In the genomic region with DNA sequence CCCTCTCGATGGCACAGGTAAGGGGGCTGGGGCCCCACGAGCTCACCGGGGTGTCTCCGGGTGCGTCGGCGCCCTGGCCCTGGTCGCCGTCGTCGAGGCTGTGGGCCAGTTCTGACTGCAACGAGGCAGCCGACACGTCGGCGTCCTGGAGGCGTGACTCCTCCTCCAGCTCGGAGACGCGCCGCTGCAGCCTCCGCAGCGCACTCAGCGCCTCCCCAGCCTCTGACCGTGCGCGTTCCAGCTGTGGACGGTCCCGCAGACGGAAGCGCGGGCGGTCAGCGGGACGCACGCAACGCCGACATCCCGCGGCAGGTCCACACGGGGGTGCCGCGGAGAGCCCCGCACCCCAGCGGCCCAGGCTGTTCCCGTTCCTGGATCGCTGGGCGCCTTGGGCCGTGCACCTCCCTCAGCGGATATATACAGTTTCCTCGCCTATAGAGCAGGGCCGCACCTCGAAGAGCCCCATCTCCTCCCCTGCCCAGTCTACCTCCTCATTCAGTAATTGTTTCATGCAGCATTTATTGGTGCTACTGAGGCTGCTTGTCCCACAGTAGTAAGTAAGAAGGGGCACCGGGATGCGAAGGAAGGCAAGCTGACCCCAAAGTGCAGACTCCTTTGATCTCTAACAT, we compare ENCODE assay signal across 8 cellular contexts. TPM values are rescaled to one million over a fixed set of nuclear protein-coding genes. Genes with fewer than 3 reads are reported as not detected.
DNase-seq lines count a peak whose midpoint lies in the region; ATAC-seq, FAIRE-seq and TF ChIP-seq lines count a peak whose summit lies in the region.
"Had no signal": no experiment of that assay in that cellular context is flagged by ENCODE, and none has a peak within 500 bp of the region (broad histone marks: within the 10 kb centered on the region; RNA-seq: fewer than 3 reads in every experiment).

No MANE protein-coding gene starts in this region.

- H3K36me3 ChIP-seq in tibial nerve = peaks cover 0 to 22% (median 5%) of the 10 kb centered on the region in 3 donors

- H3K9me3 Mint-ChIP-seq in T-cell = no peaks in the 10 kb centered on the region

- no peak overlapping the region for H3K27ac Mint-ChIP-seq in T-cell

- peaks cover 0 to 37% (median 16%) of the 10 kb centered on the region in 4 donors for H3K4me1 ChIP-seq in tibial nerve

- no peak for DNase-seq in GM12865 (ENCODE audit: low read depth)
- DNase-seq in T-cell = peak in 4 of 34 experiments; percentile 30 to 40 (median 34)
- peak; percentile 38 for DNase-seq in choroid plexus epithelial cell (ENCODE audit: low read depth)
- DNase-seq in skeletal muscle cell (ENCODE audit: low read depth) = no peak
- no peak for DNase-seq in frontal cortex (ENCODE audit: low spot score in 2 of 2)
- DNase-seq in tibial nerve (ENCODE audit: low spot score in 2 of 2) = no peak

- H3K9me3 ChIP-seq in tibial nerve = no peaks in the 10 kb centered on the region

- 7 to 12% methylated on average over 41 to 55 of the region's 55 CpGs for WGBS in tibial nerve, 2 donors

- TF ChIP-seq CTCF in GM12865 (IDR thresholded peaks at IDR 0.05; ENCODE audit: insufficient read depth, low read depth, low read length, missing control alignments) (no peak), choroid plexus epithelial cell (conservative IDR thresholded peaks at IDR 0.05; ENCODE audit: low read depth, low read length) (no peak), tibial nerve (IDR thresholded peaks at IDR 0.05) (no peak)

- ATAC-seq in T-cell (replicated peaks in 1 of 4) = peak; percentile 23 to 51 (median 37)
- no peak for ATAC-seq in HG02623 (IDR thresholded peaks at IDR 0.05; ENCODE audit: unreplicated experiment)

- no peak for TF ChIP-seq EP300 in tibial nerve (IDR thresholded peaks at IDR 0.05)

- H3K36me3 Mint-ChIP-seq in T-cell = peaks cover 9% of the 10 kb centered on the region

- no peak overlapping the region for H3K27ac ChIP-seq in tibial nerve

- H3K27me3 ChIP-seq in tibial nerve = peaks cover 0 to 62% of the 10 kb centered on the region in 2 donors

- TF ChIP-seq POLR2A in tibial nerve (IDR thresholded peaks at IDR 0.05) = no peak

- H3K4me3 Mint-ChIP-seq in T-cell = peak overlapping the region; percentile 44 to 74 (median 62)

- CTCF ChIA-PET in T-cell (lab: Charles Lee) = interaction anchor here in 1 of 2 donors (0.6 to 1.1 kb wide), 2 partner anchors 25 to 26 kb away, joined by 3 to 6 read pairs; no protein-coding TSS in a partner anchor

- peak overlapping the region; percentile 26 for H3K4me3 ChIP-seq in GM12865 (ENCODE audit: low read depth, low read length)
- H3K4me3 ChIP-seq in choroid plexus epithelial cell (ENCODE audit: low read depth, low read length) = peak overlapping the region; percentile 29
- H3K4me3 ChIP-seq in skeletal muscle cell (ENCODE audit: low read depth, low read length) = peak overlapping the region; percentile 30
- no peak overlapping the region for H3K4me3 ChIP-seq in tibial nerve

- POLR2A ChIA-PET in T-cell (lab: Charles Lee) = interaction anchor here in 1 of 2 donors (0.6 kb wide), 1 partner anchor 77 kb away, joined by 3 read pairs; no protein-coding TSS in a partner anchor

- peaks cover 19 to 36% (median 29%) of the 10 kb centered on the region in 3 donors for H3K4me1 Mint-ChIP-seq in T-cell

- H3K27me3 Mint-ChIP-seq in T-cell = peaks cover 35 to 39% of the 10 kb centered on the region in 2 donors

- no peak for FAIRE-seq in frontal cortex (lab: Jason Lieb, UNC)
- FAIRE-seq: colon had no signal

RNA-seq across cellular contexts. Expression of gene THOC6, which starts 5.8 kb away (rescaled TPM):
- total RNA-seq in T-cell (10 to 100 TPM; 23.7 to 32.8 (median 31.7) TPM), frontal cortex (6.1 TPM), tibial nerve (10 to 100 TPM; 12.2 to 28.5 (median 18.0) TPM)

RNA-seq across cellular contexts. Expression of gene HCFC1R1, which starts 5.9 kb away (rescaled TPM):
- total RNA-seq in T-cell (10 to 100 TPM; 11.4 to 25.9 (median 22.3) TPM), frontal cortex (15.5 TPM), tibial nerve (10 to 100 TPM; 17.7 to 46.9 (median 38.5) TPM)

RNA-seq across cellular contexts. Expression of gene BICDL2, which starts 7.1 kb away (rescaled TPM):
- total RNA-seq in T-cell = under 1 TPM in 3 of 5 donors, not detected in 2; 0.13 to 0.16 (median 0.15) TPM
- total RNA-seq in frontal cortex = not detected
- total RNA-seq in tibial nerve = not detected

RNA-seq across cellular contexts. Expression of gene TNFRSF12A, which starts 9.4 kb away (rescaled TPM):
- total RNA-seq in T-cell (1 to 10 TPM in 4 of 5 donors, under 1 TPM in 1; 0.43 to 3.7 (median 2.5) TPM), frontal cortex (0.82 TPM), tibial nerve (10 to 100 TPM in 2 of 4 donors, 1 to 10 TPM in 2; 2.4 to 47.4 (median 11.5) TPM)

RNA-seq across cellular contexts. Expression of gene CLDN6, which starts 11.6 kb away (rescaled TPM):
- total RNA-seq in T-cell (1 to 10 TPM in 1 of 5 donors, under 1 TPM in 2, not detected in 2; 0.30 to 1.1 (median 0.85) TPM), frontal cortex (0.41 TPM), tibial nerve (not detected)

Comparison
In these comparisons a context has a peak if more than half of its experiments do, and no peak if none do; other contexts are left out.
1. H3K4me3 ChIP-seq: peak in GM12865 (single experiment), choroid plexus epithelial cell (single experiment) and skeletal muscle cell (single experiment); none in tibial nerve (0 of 4).